9 cellular contexts compared by ENCODE assay signal in genomic region chrX:24241822-24242648, GRCh38.
DNase-seq lines count a peak whose midpoint lies in the region; ATAC-seq and TF ChIP-seq lines count a peak whose summit lies in the region.
"Had no signal": no experiment of that assay in that cellular context is flagged by ENCODE, and none has a peak within 500 bp of the region (broad histone marks: within the 10 kb centered on the region; RNA-seq: fewer than 3 reads in every experiment).

No MANE protein-coding gene starts in this region.

- no peaks in the 10 kb centered on the region for H3K27me3 ChIP-seq in gastrocnemius medialis
- H3K27me3 ChIP-seq: neutrophil had no signal

- peaks cover 0 to 4% of the 10 kb centered on the region in 2 donors for H3K4me1 ChIP-seq in gastrocnemius medialis

- DNase-seq in COR-L47 (lab: John Stamatoyannopoulos, UW): peak; percentile 4
- DNase-seq in HuH-7 (ENCODE audit: low spot score): peak; percentile 27
- DNase-seq in glutamatergic neuron: no peak
- DNase-seq in gastrocnemius medialis: peak in 1 of 2 donors; percentile 11
- no peak for DNase-seq in cortex of kidney (lab: John Stamatoyannopoulos, UW)
- no peak for DNase-seq in T1000 (lab: John Stamatoyannopoulos, UW)

- peak overlapping the region; percentile 43 to 66 (median 54) for H3K27ac ChIP-seq in gastrocnemius medialis
- H3K27ac ChIP-seq: neutrophil had no signal

- in situ Hi-C loops in gastrocnemius medialis (cut with MboI; ENCODE audit: low sequenced_read_pairs in 4 of 4): loop anchor here in 3 of 4 donors (10.0 to 25.0 kb wide), 2 partner anchors 155 to 157 kb away; no protein-coding TSS in a partner anchor

- H3K36me3 Mint-ChIP-seq in glutamatergic neuron (ENCODE audit: unreplicated experiment): no peaks in the 10 kb centered on the region

- TF ChIP-seq CTCF in glutamatergic neuron (IDR thresholded peaks at IDR 0.05; ENCODE audit: partially characterized antibody, unreplicated experiment): peak; percentile 13
- peak in 4 of 5 experiments; percentile 13 to 51 (median 27) for TF ChIP-seq CTCF in gastrocnemius medialis (IDR thresholded peaks at IDR 0.05 in 4 of 5, conservative IDR thresholded peaks at IDR 0.05 in 1 of 5)

- ATAC-seq in GM19025 (IDR thresholded peaks at IDR 0.05; ENCODE audit: low read depth, unreplicated experiment) (peak; percentile 5), SK-N-SH treated with all-trans-retinoic acid at 6 μM for 48 hours (peak; percentile 70), gastrocnemius medialis (no peak)

- H3K9me3 Mint-ChIP-seq in glutamatergic neuron (ENCODE audit: unreplicated experiment): peaks cover 2% of the 10 kb centered on the region

- no peaks in the 10 kb centered on the region for H3K36me3 ChIP-seq in gastrocnemius medialis
- H3K36me3 ChIP-seq: neutrophil had no signal

- no peak overlapping the region for H3K4me3 Mint-ChIP-seq in glutamatergic neuron (ENCODE audit: unreplicated experiment)

- H3K27ac Mint-ChIP-seq in glutamatergic neuron (ENCODE audit: unreplicated experiment): no peak overlapping the region

- H3K4me3 ChIP-seq in gastrocnemius medialis: no peak overlapping the region

- TF ChIP-seq POLR2A in gastrocnemius medialis (IDR thresholded peaks at IDR 0.05): no peak

- H3K4me1 Mint-ChIP-seq in glutamatergic neuron (ENCODE audit: low read depth, unreplicated experiment): peaks cover 3% of the 10 kb centered on the region

- H3K27me3 Mint-ChIP-seq in glutamatergic neuron (ENCODE audit: unreplicated experiment): peaks cover 2% of the 10 kb centered on the region

- intact Hi-C loops in gastrocnemius medialis (cut with DNase I; ENCODE audit: low total_unique reads): loop anchor here (2.0 to 10.0 kb wide), 2 partner anchors 91 to 187 kb away; partner anchors contain the start of gene EIF2S3

- no peaks in the 10 kb centered on the region for H3K9me3 ChIP-seq in gastrocnemius medialis
- H3K9me3 ChIP-seq: neutrophil had no signal

TF ChIP-seq in SK-N-SH treated with all-trans-retinoic acid at 6 μM for 48 hours, 23 proteins besides CTCF, POLR2A, EP300 and RAD21:
- TF ChIP-seq, protein P1, sequence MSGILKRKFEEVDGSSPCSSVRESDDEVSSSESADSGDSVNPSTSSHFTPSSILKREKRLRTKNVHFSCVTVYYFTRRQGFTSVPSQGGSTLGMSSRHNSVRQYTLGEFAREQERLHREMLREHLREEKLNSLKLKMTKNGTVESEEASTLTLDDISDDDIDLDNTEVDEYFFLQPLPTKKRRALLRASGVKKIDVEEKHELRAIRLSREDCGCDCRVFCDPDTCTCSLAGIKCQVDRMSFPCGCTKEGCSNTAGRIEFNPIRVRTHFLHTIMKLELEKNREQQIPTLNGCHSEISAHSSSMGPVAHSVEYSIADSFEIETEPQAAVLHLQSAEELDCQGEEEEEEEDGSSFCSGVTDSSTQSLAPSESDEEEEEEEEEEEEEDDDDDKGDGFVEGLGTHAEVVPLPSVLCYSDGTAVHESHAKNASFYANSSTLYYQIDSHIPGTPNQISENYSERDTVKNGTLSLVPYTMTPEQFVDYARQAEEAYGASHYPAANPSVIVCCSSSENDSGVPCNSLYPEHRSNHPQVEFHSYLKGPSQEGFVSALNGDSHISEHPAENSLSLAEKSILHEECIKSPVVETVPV (CRISPR knock-in tag; IDR thresholded peaks at IDR 0.05): no peak
- TF ChIP-seq ARNTL (CRISPR knock-in tag; IDR thresholded peaks at IDR 0.05; ENCODE audit: borderline replicate concordance, low read depth) (no peak), TOX (CRISPR knock-in tag; IDR thresholded peaks at IDR 0.05; ENCODE audit: borderline replicate concordance) (no peak), GLIS3 (CRISPR knock-in tag; IDR thresholded peaks at IDR 0.05) (no peak), CREB5 (CRISPR knock-in tag; IDR thresholded peaks at IDR 0.05; ENCODE audit: low read depth) (no peak), ZC3H10 (CRISPR knock-in tag; IDR thresholded peaks at IDR 0.05) (no peak), ZFP3 (CRISPR knock-in tag; IDR thresholded peaks at IDR 0.05) (no peak), OSR1 (CRISPR knock-in tag; IDR thresholded peaks at IDR 0.05) (no peak)

Comparison
In these comparisons a context has a peak if more than half of its experiments do, and no peak if none do; other contexts are left out.
1. DNase-seq: peak in COR-L47 (single experiment) and HuH-7 (single experiment); none in glutamatergic neuron (single experiment), cortex of kidney (single experiment) and T1000 (single experiment).
2. ATAC-seq: peak in GM19025 (single experiment) and SK-N-SH treated with all-trans-retinoic acid at 6 μM for 48 hours (single experiment); none in gastrocnemius medialis (0 of 2).